13 cellular contexts compared by ENCODE assay signal in genomic region chr1:198663996-198664789, GRCh38. TPM values are rescaled to one million over a fixed set of nuclear protein-coding genes. Genes with fewer than 3 reads are reported as not detected.
DNase-seq lines count a peak whose midpoint lies in the region; TF ChIP-seq lines count a peak whose summit lies in the region.
"Had no signal": no experiment of that assay in that cellular context is flagged by ENCODE, and none has a peak within 500 bp of the region (broad histone marks: within the 10 kb centered on the region; RNA-seq: fewer than 3 reads in every experiment).

No MANE protein-coding gene starts in this region.

- TF ChIP-seq CTCF in HEK293 (tag by site-specific recombination; IDR thresholded peaks at IDR 0.05) (no peak), SU-DHL-6 (IDR thresholded peaks at IDR 0.05; ENCODE audit: insufficient read depth, low read length, poor library complexity, severe bottlenecking) (no peak), ascending aorta (IDR thresholded peaks at IDR 0.05) (no peak)

- CTCF ChIA-PET in HEK293 (lab: Yijun Ruan, JAX), result no interaction called here

- H3F3A ChIP-seq in SU-DHL-6 (ENCODE audit: insufficient read depth), result peaks cover 87% of the 10 kb centered on the region

- H2AFZ ChIP-seq in SU-DHL-6 (ENCODE audit: low read depth, low read length, severe bottlenecking), result no peak overlapping the region

- POLR2A ChIA-PET in HEK293 (lab: Yijun Ruan, JAX), result no interaction called here

- H3K27ac ChIP-seq in HEK293 (ENCODE audit: extremely low read depth, low read depth, low read length), result no peak overlapping the region
- H3K27ac ChIP-seq in SU-DHL-6 (ENCODE audit: low read depth, low read length), result peak overlapping the region; percentile 89
- H3K27ac ChIP-seq in ascending aorta, result no peak overlapping the region
- H3K27ac ChIP-seq: SJSA1 had no signal

- peaks cover 94% of the 10 kb centered on the region for H3K79me2 ChIP-seq in SU-DHL-6 (ENCODE audit: insufficient read depth, low read length)

- DNase-seq in GF-D8 (lab: John Stamatoyannopoulos, UW) (peak; percentile 75), medulla oblongata (ENCODE audit: extremely low spot score) (peak; percentile 30), DMS79 treated with DMSO at 0.1 percent for 48 hours (lab: John Stamatoyannopoulos, UW) (no peak), ascending aorta (ENCODE audit: low spot score in 2 of 2) (no peak), NCI-H748 (lab: John Stamatoyannopoulos, UW; ENCODE audit: unreplicated experiment) (no peak)
- no peak for DNase-seq in stimulated activated CD4-positive, alpha-beta T cell treated with anti-CD3 and anti-CD28 coated beads, Interleukin-4, amount 100 ng/mL, for 24 hours
- DNase-seq: activated gamma-delta T cell, EL, NCI-H1436 had no signal

- no peaks in the 10 kb centered on the region for H3K27me3 ChIP-seq in SU-DHL-6 (ENCODE audit: low read length)
- H3K27me3 ChIP-seq in ascending aorta, result no peaks in the 10 kb centered on the region
- H3K27me3 ChIP-seq: SJSA1 had no signal

- H3K4me1 ChIP-seq in HEK293 (ENCODE audit: control insufficient read depth, insufficient read depth, low read length) (no peaks in the 10 kb centered on the region), ascending aorta (no peaks in the 10 kb centered on the region)

- H3K9me2 ChIP-seq in SU-DHL-6 (replicated peaks; ENCODE audit: insufficient read depth, low read length), result no peaks in the 10 kb centered on the region

- intact Hi-C loops in ascending aorta (cut with DNase I), result no loop called here

- H3K4me2 ChIP-seq in SU-DHL-6 (ENCODE audit: low read depth, low read length, poor library complexity, severe bottlenecking), result peak overlapping the region; percentile 81

- H3K9me3 ChIP-seq in HEK293 (ENCODE audit: control insufficient read depth, insufficient read depth, low read depth, low read length) (no peaks in the 10 kb centered on the region), SU-DHL-6 (ENCODE audit: insufficient read depth, low read length) (no peaks in the 10 kb centered on the region), ascending aorta (no peaks in the 10 kb centered on the region)
- H3K9me3 ChIP-seq: SJSA1 had no signal

- peak overlapping the region; percentile 49 for H3K9ac ChIP-seq in SU-DHL-6 (ENCODE audit: low read length)

- H3K4me3 ChIP-seq in HEK293 (ENCODE audit: low read depth, low read length), result no peak overlapping the region
- peak overlapping the region; percentile 49 for H3K4me3 ChIP-seq in SU-DHL-6 (ENCODE audit: insufficient read depth, low read length, poor library complexity, severe bottlenecking)
- no peak overlapping the region for H3K4me3 ChIP-seq in ascending aorta
- H3K4me3 ChIP-seq: SJSA1 had no signal

- no peaks in the 10 kb centered on the region for H4K20me1 ChIP-seq in SU-DHL-6 (ENCODE audit: low read depth, low read length)

- no peaks in the 10 kb centered on the region for H3K36me3 ChIP-seq in HEK293 (ENCODE audit: control insufficient read depth in 2 of 2, insufficient read depth in 1 of 2, low read length in 2 of 2)
- H3K36me3 ChIP-seq in SU-DHL-6 (ENCODE audit: low read length), result peaks cover 27% of the 10 kb centered on the region
- H3K36me3 ChIP-seq in ascending aorta, result no peaks in the 10 kb centered on the region
- H3K36me3 ChIP-seq: SJSA1 had no signal

TF ChIP-seq in HEK293, 187 proteins besides CTCF, POLR2A, EP300 and RAD21:
- TF ChIP-seq ZNF549 (tag by site-specific recombination; IDR thresholded peaks at IDR 0.05), result no peak
- TF ChIP-seq, protein P1, sequence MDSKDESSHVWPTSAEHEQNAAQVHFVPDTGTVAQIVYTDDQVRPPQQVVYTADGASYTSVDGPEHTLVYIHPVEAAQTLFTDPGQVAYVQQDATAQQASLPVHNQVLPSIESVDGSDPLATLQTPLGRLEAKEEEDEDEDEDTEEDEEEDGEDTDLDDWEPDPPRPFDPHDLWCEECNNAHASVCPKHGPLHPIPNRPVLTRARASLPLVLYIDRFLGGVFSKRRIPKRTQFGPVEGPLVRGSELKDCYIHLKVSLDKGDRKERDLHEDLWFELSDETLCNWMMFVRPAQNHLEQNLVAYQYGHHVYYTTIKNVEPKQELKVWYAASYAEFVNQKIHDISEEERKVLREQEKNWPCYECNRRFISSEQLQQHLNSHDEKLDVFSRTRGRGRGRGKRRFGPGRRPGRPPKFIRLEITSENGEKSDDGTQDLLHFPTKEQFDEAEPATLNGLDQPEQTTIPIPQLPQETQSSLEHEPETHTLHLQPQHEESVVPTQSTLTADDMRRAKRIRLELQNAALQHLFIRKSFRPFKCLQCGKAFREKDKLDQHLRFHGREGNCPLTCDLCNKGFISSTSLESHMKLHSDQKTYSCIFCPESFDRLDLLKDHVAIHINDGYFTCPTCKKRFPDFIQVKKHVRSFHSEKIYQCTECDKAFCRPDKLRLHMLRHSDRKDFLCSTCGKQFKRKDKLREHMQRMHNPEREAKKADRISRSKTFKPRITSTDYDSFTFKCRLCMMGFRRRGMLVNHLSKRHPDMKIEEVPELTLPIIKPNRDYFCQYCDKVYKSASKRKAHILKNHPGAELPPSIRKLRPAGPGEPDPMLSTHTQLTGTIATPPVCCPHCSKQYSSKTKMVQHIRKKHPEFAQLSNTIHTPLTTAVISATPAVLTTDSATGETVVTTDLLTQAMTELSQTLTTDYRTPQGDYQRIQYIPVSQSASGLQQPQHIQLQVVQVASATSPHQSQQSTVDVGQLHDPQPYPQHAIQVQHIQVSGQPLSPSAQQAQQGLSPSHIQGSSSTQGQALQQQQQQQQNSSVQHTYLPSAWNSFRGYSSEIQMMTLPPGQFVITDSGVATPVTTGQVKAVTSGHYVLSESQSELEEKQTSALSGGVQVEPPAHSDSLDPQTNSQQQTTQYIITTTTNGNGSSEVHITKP (tag by site-specific recombination; IDR thresholded peaks at IDR 0.05), result peak; percentile 74

RNA-seq across cellular contexts. Expression of gene PTPRC, which starts 25.4 kb away (rescaled TPM):
- 21.3 TPM for total RNA-seq in ascending aorta
- total RNA-seq: endothelial cell of umbilical vein, SJSA1 had no signal

Comparison
In these comparisons a context has a peak if more than half of its experiments do, and no peak if none do; other contexts are left out.
1. DNase-seq: peak in GF-D8 (single experiment) and medulla oblongata (single experiment); none in stimulated activated CD4-positive, alpha-beta T cell treated with anti-CD3 and anti-CD28 coated beads, Interleukin-4, amount 100 ng/mL, for 24 hours (single experiment), DMS79 treated with DMSO at 0.1 percent for 48 hours (single experiment), ascending aorta (0 of 2) and NCI-H748 (single experiment).